ENCODE assay signal across 1 cellular context in the genomic region with DNA sequence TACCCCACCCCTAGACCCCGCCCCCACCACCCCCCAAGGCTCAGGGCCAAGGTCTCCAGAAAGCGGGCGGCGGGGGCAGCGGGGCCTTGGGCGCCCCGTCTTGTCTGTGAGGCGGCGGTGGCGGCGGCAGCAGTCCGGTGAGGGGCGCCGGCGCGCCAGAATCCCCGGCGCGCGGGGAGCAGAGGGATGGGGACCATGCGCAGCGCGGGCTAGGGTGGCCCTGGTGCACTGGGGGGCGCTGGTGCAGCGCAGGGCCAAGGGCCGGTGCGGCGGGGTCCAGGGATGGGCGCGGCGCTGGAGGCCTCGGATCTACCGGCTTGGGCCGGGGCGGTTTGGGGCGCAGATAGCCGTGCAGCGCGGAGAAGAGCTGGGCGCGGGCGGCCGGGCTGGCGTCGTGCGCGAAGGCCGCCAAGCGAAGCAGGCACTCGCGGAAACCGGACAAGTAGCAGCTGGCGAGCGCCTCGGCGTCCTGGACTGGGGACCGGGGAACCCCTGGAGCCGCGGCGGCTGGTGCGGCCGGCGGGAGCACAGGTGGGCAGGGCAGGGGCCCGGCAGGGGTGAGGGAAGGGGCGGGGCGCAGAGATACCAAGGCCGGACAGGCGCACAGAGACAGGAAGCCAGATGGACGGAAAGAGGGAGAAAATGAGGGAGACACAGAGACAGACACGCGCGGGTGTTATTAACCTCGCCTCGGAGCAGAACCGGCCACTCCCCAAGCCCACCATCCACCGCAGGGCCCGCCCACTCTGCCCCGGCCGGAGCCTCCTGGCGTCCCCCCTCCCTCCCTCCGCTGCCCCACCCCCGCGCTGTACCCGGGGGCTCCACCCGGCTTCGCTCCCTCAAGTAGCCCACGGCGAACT.
TF ChIP-seq lines count a peak whose summit lies in the region.

No MANE protein-coding gene starts in this region.

TF ChIP-seq in K562, 482 proteins besides CTCF, POLR2A, EP300 and RAD21 (continued from another document):
- TF ChIP-seq, protein P1, sequence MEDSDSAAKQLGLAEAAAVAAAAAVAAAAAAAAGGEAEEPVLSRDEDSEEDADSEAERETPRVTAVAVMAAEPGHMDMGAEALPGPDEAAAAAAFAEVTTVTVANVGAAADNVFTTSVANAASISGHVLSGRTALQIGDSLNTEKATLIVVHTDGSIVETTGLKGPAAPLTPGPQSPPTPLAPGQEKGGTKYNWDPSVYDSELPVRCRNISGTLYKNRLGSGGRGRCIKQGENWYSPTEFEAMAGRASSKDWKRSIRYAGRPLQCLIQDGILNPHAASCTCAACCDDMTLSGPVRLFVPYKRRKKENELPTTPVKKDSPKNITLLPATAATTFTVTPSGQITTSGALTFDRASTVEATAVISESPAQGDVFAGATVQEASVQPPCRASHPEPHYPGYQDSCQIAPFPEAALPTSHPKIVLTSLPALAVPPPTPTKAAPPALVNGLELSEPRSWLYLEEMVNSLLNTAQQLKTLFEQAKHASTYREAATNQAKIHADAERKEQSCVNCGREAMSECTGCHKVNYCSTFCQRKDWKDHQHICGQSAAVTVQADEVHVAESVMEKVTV (CRISPR knock-in tag; IDR thresholded peaks at IDR 0.05): no peak
- TF ChIP-seq ZNF324 (CRISPR knock-in tag; IDR thresholded peaks at IDR 0.05) (no peak), ZNF431 (CRISPR knock-in tag; IDR thresholded peaks at IDR 0.05) (no peak)
- TF ChIP-seq, protein P2, sequence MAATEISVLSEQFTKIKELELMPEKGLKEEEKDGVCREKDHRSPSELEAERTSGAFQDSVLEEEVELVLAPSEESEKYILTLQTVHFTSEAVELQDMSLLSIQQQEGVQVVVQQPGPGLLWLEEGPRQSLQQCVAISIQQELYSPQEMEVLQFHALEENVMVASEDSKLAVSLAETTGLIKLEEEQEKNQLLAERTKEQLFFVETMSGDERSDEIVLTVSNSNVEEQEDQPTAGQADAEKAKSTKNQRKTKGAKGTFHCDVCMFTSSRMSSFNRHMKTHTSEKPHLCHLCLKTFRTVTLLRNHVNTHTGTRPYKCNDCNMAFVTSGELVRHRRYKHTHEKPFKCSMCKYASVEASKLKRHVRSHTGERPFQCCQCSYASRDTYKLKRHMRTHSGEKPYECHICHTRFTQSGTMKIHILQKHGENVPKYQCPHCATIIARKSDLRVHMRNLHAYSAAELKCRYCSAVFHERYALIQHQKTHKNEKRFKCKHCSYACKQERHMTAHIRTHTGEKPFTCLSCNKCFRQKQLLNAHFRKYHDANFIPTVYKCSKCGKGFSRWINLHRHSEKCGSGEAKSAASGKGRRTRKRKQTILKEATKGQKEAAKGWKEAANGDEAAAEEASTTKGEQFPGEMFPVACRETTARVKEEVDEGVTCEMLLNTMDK (IDR thresholded peaks at IDR 0.05; ENCODE audit: borderline replicate concordance, insufficient read depth, low read depth, low read length, poor library complexity, severe bottlenecking): peak; percentile 13
- TF ChIP-seq, protein P3, sequence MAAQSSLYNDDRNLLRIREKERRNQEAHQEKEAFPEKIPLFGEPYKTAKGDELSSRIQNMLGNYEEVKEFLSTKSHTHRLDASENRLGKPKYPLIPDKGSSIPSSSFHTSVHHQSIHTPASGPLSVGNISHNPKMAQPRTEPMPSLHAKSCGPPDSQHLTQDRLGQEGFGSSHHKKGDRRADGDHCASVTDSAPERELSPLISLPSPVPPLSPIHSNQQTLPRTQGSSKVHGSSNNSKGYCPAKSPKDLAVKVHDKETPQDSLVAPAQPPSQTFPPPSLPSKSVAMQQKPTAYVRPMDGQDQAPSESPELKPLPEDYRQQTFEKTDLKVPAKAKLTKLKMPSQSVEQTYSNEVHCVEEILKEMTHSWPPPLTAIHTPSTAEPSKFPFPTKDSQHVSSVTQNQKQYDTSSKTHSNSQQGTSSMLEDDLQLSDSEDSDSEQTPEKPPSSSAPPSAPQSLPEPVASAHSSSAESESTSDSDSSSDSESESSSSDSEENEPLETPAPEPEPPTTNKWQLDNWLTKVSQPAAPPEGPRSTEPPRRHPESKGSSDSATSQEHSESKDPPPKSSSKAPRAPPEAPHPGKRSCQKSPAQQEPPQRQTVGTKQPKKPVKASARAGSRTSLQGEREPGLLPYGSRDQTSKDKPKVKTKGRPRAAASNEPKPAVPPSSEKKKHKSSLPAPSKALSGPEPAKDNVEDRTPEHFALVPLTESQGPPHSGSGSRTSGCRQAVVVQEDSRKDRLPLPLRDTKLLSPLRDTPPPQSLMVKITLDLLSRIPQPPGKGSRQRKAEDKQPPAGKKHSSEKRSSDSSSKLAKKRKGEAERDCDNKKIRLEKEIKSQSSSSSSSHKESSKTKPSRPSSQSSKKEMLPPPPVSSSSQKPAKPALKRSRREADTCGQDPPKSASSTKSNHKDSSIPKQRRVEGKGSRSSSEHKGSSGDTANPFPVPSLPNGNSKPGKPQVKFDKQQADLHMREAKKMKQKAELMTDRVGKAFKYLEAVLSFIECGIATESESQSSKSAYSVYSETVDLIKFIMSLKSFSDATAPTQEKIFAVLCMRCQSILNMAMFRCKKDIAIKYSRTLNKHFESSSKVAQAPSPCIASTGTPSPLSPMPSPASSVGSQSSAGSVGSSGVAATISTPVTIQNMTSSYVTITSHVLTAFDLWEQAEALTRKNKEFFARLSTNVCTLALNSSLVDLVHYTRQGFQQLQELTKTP (IDR thresholded peaks at IDR 0.05; ENCODE audit: low read depth in 1 of 2, partially characterized antibody in 2 of 2): no peak
TF ChIP-seq in K562: peak in this region for 47.
